25 cellular contexts compared by ENCODE assay signal in genomic region chr20:40186826-40187225, GRCh38.
"Had no signal": no experiment of that assay in that cellular context is flagged by ENCODE, and none has a peak within 500 bp of the region (broad histone marks: within the 10 kb centered on the region; RNA-seq: fewer than 3 reads in every experiment).

No MANE protein-coding gene starts in this region.

- H3K4me1 ChIP-seq: gastroesophageal sphincter, left lung had no signal

- H3K4me2 ChIP-seq: hepatocyte had no signal

- H3K9me3 ChIP-seq: esophagus squamous epithelium, gastroesophageal sphincter, heart left ventricle, left lung, lower lobe of right lung, mucosa of descending colon had no signal

- FAIRE-seq: endothelial cell of umbilical vein had no signal

- H3K27me3 ChIP-seq: dorsolateral prefrontal cortex, esophagus squamous epithelium, gastroesophageal sphincter, hepatocyte, left lung had no signal

- ATAC-seq: esophagus mucosa; gastroesophageal sphincter; heart left ventricle; left cardiac atrium; left lung; left ventricle myocardium superior; lower lobe of right lung; mucosa of descending colon; naive thymus-derived CD8-positive, alpha-beta T cell had no signal

- H3K79me2 ChIP-seq: hepatocyte had no signal

- H2AFZ ChIP-seq: hepatocyte had no signal

- H3K4me3 ChIP-seq: coronary artery, dorsolateral prefrontal cortex, esophagus squamous epithelium, gastroesophageal sphincter, heart left ventricle, hepatocyte, left lung, lower lobe of right lung, mucosa of descending colon had no signal

- DNase-seq: dermis blood vessel endothelial cell; dorsolateral prefrontal cortex; effector CD4-positive, alpha-beta T cell; effector memory CD4-positive, alpha-beta T cell; erythroblast; esophagus squamous epithelium; foreskin fibroblast; heart left ventricle; hypothalamus; immature natural killer cell; islet precursor cell; left cardiac atrium; left lung; left ventricle myocardium superior; lower lobe of right lung; mesenchymal stem cell; mucosa of descending colon; naive B cell; naive thymus-derived CD8-positive, alpha-beta T cell had no signal

- H3K27ac ChIP-seq: coronary artery, dorsolateral prefrontal cortex, epithelial cell of prostate, esophagus squamous epithelium, gastroesophageal sphincter, heart left ventricle, hepatocyte, left lung, lower lobe of right lung had no signal

- H3K36me3 ChIP-seq: esophagus squamous epithelium, gastroesophageal sphincter, heart left ventricle, left lung, lower lobe of right lung had no signal
